In genomic region chr2:28434600-28434989, GRCh38 we compare ENCODE assay signal across 32 cellular contexts. TPM values are rescaled to one million over a fixed set of nuclear protein-coding genes. Genes with fewer than 3 reads are reported as not detected.
A peak's percentile ranks its signal among the peaks of the same experiment; 100 is the strongest.
DNase-seq lines count a peak whose midpoint lies in the region; ATAC-seq and TF ChIP-seq lines count a peak whose summit lies in the region.
"Had no signal": no experiment of that assay in that cellular context is flagged by ENCODE, and none has a peak within 500 bp of the region (broad histone marks: within the 10 kb centered on the region; RNA-seq: fewer than 3 reads in every experiment).

No MANE protein-coding gene starts in this region.

- H3K27ac ChIP-seq in mucosa of rectum (ENCODE audit: low read depth in 2 of 2, low read length in 2 of 2) = peak overlapping the region; percentile 87 to 96
- H3K27ac ChIP-seq: C4-2B, foreskin keratinocyte, GM23248, heart left ventricle, thoracic aorta had no signal

- peaks cover 22 to 37% of the 10 kb centered on the region in 2 donors for H3K4me1 ChIP-seq in mucosa of rectum (ENCODE audit: control insufficient read depth in 2 of 2, insufficient read depth in 2 of 2, low read length in 2 of 2)

- no peaks in the 10 kb centered on the region for H3K36me3 Mint-ChIP-seq in activated T-helper 17 cell treated with anti-CD3 and anti-CD28 coated beads, Interleukin-2, amount 50 U/mL, for 72 hours (ENCODE audit: low read depth)
- peaks cover 1% of the 10 kb centered on the region for H3K36me3 Mint-ChIP-seq in progenitor cell of endocrine pancreas (ENCODE audit: insufficient read depth)

- H3K9me3 Mint-ChIP-seq in activated T-helper 17 cell treated with anti-CD3 and anti-CD28 coated beads, Interleukin-2, amount 50 U/mL, for 72 hours = no peaks in the 10 kb centered on the region
- peaks cover 12% of the 10 kb centered on the region for H3K9me3 Mint-ChIP-seq in progenitor cell of endocrine pancreas (ENCODE audit: low read depth)
- H3K9me3 Mint-ChIP-seq: activated T-cell treated with anti-CD3 and anti-CD28 coated beads, Interleukin-2, amount 50 U/mL, for 4 hours had no signal

- peaks cover 0 to 3% of the 10 kb centered on the region in 2 donors for H3K9me3 ChIP-seq in mucosa of rectum (ENCODE audit: control insufficient read depth in 2 of 2, low read length in 2 of 2)
- H3K9me3 ChIP-seq: Peyer's patch, thoracic aorta had no signal

- H3K27me3 ChIP-seq in mucosa of rectum (ENCODE audit: control insufficient read depth in 2 of 2, insufficient read depth in 2 of 2, low read length in 2 of 2) = no peaks in the 10 kb centered on the region
- H3K27me3 ChIP-seq: foreskin keratinocyte, heart left ventricle, Peyer's patch had no signal

- H3K4me3 ChIP-seq in mucosa of rectum (ENCODE audit: low read length in 2 of 2) = no peak overlapping the region
- H3K4me3 ChIP-seq: GM23248, heart left ventricle, lung, Peyer's patch, skin epidermis, thoracic aorta had no signal

- no peak overlapping the region for H3K4me3 Mint-ChIP-seq in activated T-helper 17 cell treated with anti-CD3 and anti-CD28 coated beads, Interleukin-2, amount 50 U/mL, for 72 hours
- H3K4me3 Mint-ChIP-seq in progenitor cell of endocrine pancreas (ENCODE audit: low read depth) = no peak overlapping the region
- H3K4me3 Mint-ChIP-seq: activated T-cell treated with anti-CD3 and anti-CD28 coated beads, Interleukin-2, amount 50 U/mL, for 4 hours; nephron; stimulated activated naive CD8-positive, alpha-beta T cell treated with anti-CD3 and anti-CD28 coated beads, Interleukin-15, Interleukin-2, amounts not matched to agents 100 ng/mL and 50 ng/mL, for 24 hours had no signal

- H3K4me1 Mint-ChIP-seq in activated T-helper 17 cell treated with anti-CD3 and anti-CD28 coated beads, Interleukin-2, amount 50 U/mL, for 72 hours = peaks cover 28% of the 10 kb centered on the region
- peaks cover 9% of the 10 kb centered on the region for H3K4me1 Mint-ChIP-seq in progenitor cell of endocrine pancreas (ENCODE audit: low read depth)

- DNase-seq in NCI-H1105 treated with DMSO at 0.1 percent for 48 hours (lab: John Stamatoyannopoulos, UW) (peak; percentile 1), NCI-H1105 (lab: John Stamatoyannopoulos, UW) (no peak), HT-29 (ENCODE audit: low spot score) (peak; percentile 17), progenitor cell of endocrine pancreas (ENCODE audit: low spot score, unreplicated experiment) (no peak)
- DNase-seq in stimulated activated naive CD4-positive, alpha-beta T cell treated with Interleukin-2 at 50 U/mL for 16 hours (lab: John Stamatoyannopoulos, UW) = no peak
- DNase-seq: 8988T; activated CD4-positive, alpha-beta T cell treated with anti-CD3 and anti-CD28 coated beads for 48 hours; activated T-cell treated with anti-CD3 and anti-CD28 coated beads, Interleukin-2, amount 50 U/mL, for 4 hours; central memory CD4-positive, alpha-beta T cell; dermis blood vessel endothelial cell; EL; foreskin keratinocyte; GM23248; heart left ventricle; KBM-7; kidney glomerular epithelial cell; MM.1S; NCI-H1436; NCI-H2107; NCI-H748 treated with DMSO at 0.1 percent for 48 hours; T1000 had no signal

- no peak for ATAC-seq in activated T-helper 17 cell treated with anti-CD3 and anti-CD28 coated beads, Interleukin-2, amount 50 U/mL, for 72 hours (replicated peaks)
- no peak for ATAC-seq in HG03571 (IDR thresholded peaks at IDR 0.05; ENCODE audit: unreplicated experiment)
- ATAC-seq: activated T-cell treated with anti-CD3 and anti-CD28 coated beads, Interleukin-2, amount 50 U/mL, for 4 hours; esophagus mucosa; foreskin keratinocyte; heart left ventricle had no signal

- no peaks in the 10 kb centered on the region for H3K36me3 ChIP-seq in mucosa of rectum (ENCODE audit: control insufficient read depth in 2 of 2, insufficient read depth in 2 of 2, low read length in 2 of 2)
- H3K36me3 ChIP-seq: heart left ventricle, Peyer's patch, thoracic aorta had no signal

- no peak overlapping the region for H3K9ac ChIP-seq in mucosa of rectum (ENCODE audit: low read depth in 1 of 2, low read length in 2 of 2)
- H3K9ac ChIP-seq: GM23248 had no signal

- H3K27ac Mint-ChIP-seq in activated T-helper 17 cell treated with anti-CD3 and anti-CD28 coated beads, Interleukin-2, amount 50 U/mL, for 72 hours = peak overlapping the region; percentile 55
- no peak overlapping the region for H3K27ac Mint-ChIP-seq in progenitor cell of endocrine pancreas
- H3K27ac Mint-ChIP-seq: stimulated activated naive CD8-positive, alpha-beta T cell treated with anti-CD3 and anti-CD28 coated beads, Interleukin-15, Interleukin-2, amounts not matched to agents 100 ng/mL and 50 ng/mL, for 24 hours had no signal

- no peaks in the 10 kb centered on the region for H3K27me3 Mint-ChIP-seq in activated T-helper 17 cell treated with anti-CD3 and anti-CD28 coated beads, Interleukin-2, amount 50 U/mL, for 72 hours
- no peaks in the 10 kb centered on the region for H3K27me3 Mint-ChIP-seq in progenitor cell of endocrine pancreas
- H3K27me3 Mint-ChIP-seq: stimulated activated naive CD8-positive, alpha-beta T cell treated with anti-CD3 and anti-CD28 coated beads, Interleukin-15, Interleukin-2, amounts not matched to agents 100 ng/mL and 50 ng/mL, for 24 hours had no signal

- no peak for TF ChIP-seq CTCF in progenitor cell of endocrine pancreas (IDR thresholded peaks at IDR 0.05; ENCODE audit: unreplicated experiment)

RNA-seq across cellular contexts. Expression of gene FOSL2, which starts 41.9 kb away (rescaled TPM):
- total RNA-seq in HT-29 (2014; rRNA removed; shearing (Covaris generic)) = 51.5 and 61.8 TPM in 2 replicates
- total RNA-seq in activated T-helper 17 cell treated with anti-CD3 and anti-CD28 coated beads, Interleukin-2, amount 50 U/mL, for 72 hours = 100 to 1,000 TPM in 1 of 2 donors, 10 to 100 TPM in 1; 90.9 to 214 TPM
- 38.4 and 42.5 TPM in 2 replicates for total RNA-seq in progenitor cell of endocrine pancreas

Comparison
In these comparisons a context has a peak if more than half of its experiments do, and no peak if none do; other contexts are left out.
1. DNase-seq: peak in NCI-H1105 treated with DMSO at 0.1 percent for 48 hours (single experiment) and HT-29 (single experiment); none in NCI-H1105 (single experiment), progenitor cell of endocrine pancreas (single experiment) and stimulated activated naive CD4-positive, alpha-beta T cell treated with Interleukin-2 at 50 U/mL for 16 hours (single experiment).